10 cellular contexts compared by ENCODE assay signal in the genomic region with DNA sequence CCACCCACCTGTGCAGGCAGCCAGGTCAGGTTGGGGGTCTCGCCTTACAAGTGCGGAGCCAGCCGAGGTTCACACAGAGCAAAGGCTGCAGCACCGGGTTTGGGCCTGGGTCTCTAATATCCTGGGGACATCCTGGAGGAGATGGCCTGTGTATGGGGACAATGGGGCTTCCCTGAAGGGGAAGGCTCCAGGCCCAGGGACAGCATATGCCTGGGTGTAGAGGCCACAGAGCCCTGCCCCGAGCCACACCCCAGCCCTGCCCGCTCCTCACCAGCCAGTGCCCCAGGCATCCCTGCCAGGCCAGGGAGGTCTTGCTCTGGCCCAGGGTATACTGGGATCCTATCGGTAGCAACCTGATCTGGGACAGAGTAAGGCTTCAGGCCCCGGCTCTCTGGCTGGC. TPM values are rescaled to one million over a fixed set of nuclear protein-coding genes. Genes with fewer than 3 reads are reported as not detected.
DNase-seq lines count a peak whose midpoint lies in the region; ATAC-seq, FAIRE-seq and TF ChIP-seq lines count a peak whose summit lies in the region.
"Had no signal": no experiment of that assay in that cellular context is flagged by ENCODE, and none has a peak within 500 bp of the region (broad histone marks: within the 10 kb centered on the region; RNA-seq: fewer than 3 reads in every experiment).

No MANE protein-coding gene starts in this region.

- TF ChIP-seq POLR2A in GM12878 (IDR thresholded peaks at IDR 0.05; ENCODE audit: low read depth, low read length) (no peak), HepG2 (IDR thresholded peaks at IDR 0.05; ENCODE audit: insufficient read depth in 1 of 2, low read depth in 2 of 2, low read length in 2 of 2) (no peak)

- RAD21 ChIA-PET in GM12878 (lab: Charles Lee; ENCODE audit: unreplicated experiment): no interaction called here

- TF ChIP-seq EP300 in GM12878 (IDR thresholded peaks at IDR 0.05; ENCODE audit: borderline replicate concordance in 1 of 2, control insufficient read depth in 1 of 2, low read depth in 2 of 2, low read length in 2 of 2) (no peak), HepG2 (IDR thresholded peaks at IDR 0.05; ENCODE audit: low read depth in 2 of 2, low read length in 2 of 2) (no peak), HepG2 (CRISPR knock-in tag; IDR thresholded peaks at IDR 0.05; ENCODE audit: borderline replicate concordance) (no peak)

- CTCF ChIA-PET in GM12878 (lab: Yijun Ruan, JAX) (interaction anchor here (1.2 to 1.8 kb wide), 2 partner anchors 70 to 189 kb away, joined by 3 to 4 read pairs; no protein-coding TSS in a partner anchor), HepG2 (lab: Yijun Ruan, JAX; ENCODE audit: low intra/inter-chr PET ratio, low total read pairs) (no interaction called here), A673 (lab: Charles Lee) (no interaction called here)

- intact Hi-C loops in GM12878 (cut with micrococcal nuclease; ENCODE audit: unreplicated experiment) (no loop called here), HepG2 (cut with micrococcal nuclease; ENCODE audit: unreplicated experiment) (no loop called here), A673 (cut with micrococcal nuclease; ENCODE audit: unreplicated experiment) (no loop called here)

- H3K27me3 Mint-ChIP-seq in stimulated activated memory B cell treated with anti-CD40 and anti-IgM and Interleukin-4, amounts not matched to agents 10 μg/mL and 1 μg/mL and 100 μg/mL, for 72 hours: no peaks in the 10 kb centered on the region
- H3K27me3 Mint-ChIP-seq: activated CD8-positive, alpha-beta T cell treated with anti-CD3 and anti-CD28 coated beads for 36 hours had no signal

- peak overlapping the region; percentile 91 for H3K27ac Mint-ChIP-seq in stimulated activated memory B cell treated with anti-CD40 and anti-IgM and Interleukin-4, amounts not matched to agents 10 μg/mL and 1 μg/mL and 100 μg/mL, for 72 hours
- H3K27ac Mint-ChIP-seq: activated CD8-positive, alpha-beta T cell treated with anti-CD3 and anti-CD28 coated beads for 36 hours had no signal

- POLR2A ChIA-PET in GM12878 (lab: Charles Lee): interaction anchor here (2.9 kb wide), 1 partner anchor 7 kb away, joined by 8 read pairs; no protein-coding TSS in a partner anchor
- POLR2A ChIA-PET in HepG2 (lab: Yijun Ruan, JAX): no interaction called here
- POLR2A ChIA-PET in A673 (lab: Charles Lee; ENCODE audit: low non-redundant PET): no interaction called here

- TF ChIP-seq RAD21 in GM12878 (IDR thresholded peaks at IDR 0.05; ENCODE audit: insufficient read depth, low read depth, low read length): no peak
- TF ChIP-seq RAD21 in HepG2 (CRISPR knock-in tag; IDR thresholded peaks at IDR 0.05): no peak

- no TSS peak for BruUV-seq in GM12878 (replicated peaks; lab: Mats Ljungman, UMichigan)
- no TSS peak for BruUV-seq in HepG2 (replicated peaks; lab: Mats Ljungman, UMichigan)
- BruUV-seq in A673 (replicated peaks; lab: Mats Ljungman, UMichigan): no TSS peak

- peaks cover 40% of the 10 kb centered on the region for H3K4me1 ChIP-seq in GM12878 (ENCODE audit: control insufficient read depth, insufficient read depth, low read length)
- peaks cover 75% of the 10 kb centered on the region for H3K4me1 ChIP-seq in HepG2 (ENCODE audit: insufficient read depth, low read length)
- H3K4me1 ChIP-seq in HAP-1: no peaks in the 10 kb centered on the region
- H3K4me1 ChIP-seq in A673 (ENCODE audit: insufficient read depth, low read length, poor library complexity, severe bottlenecking): peaks cover 24% of the 10 kb centered on the region

- H3K9ac ChIP-seq in GM12878 (ENCODE audit: control insufficient read depth, insufficient read depth, low read length) (no peak overlapping the region), HepG2 (ENCODE audit: insufficient read depth, low read depth, low read length) (no peak overlapping the region)

- H3K9me3 ChIP-seq in GM12878 (replicated peaks; ENCODE audit: control insufficient read depth, insufficient read depth, low read length) (no peaks in the 10 kb centered on the region), HepG2 (ENCODE audit: low read length) (no peaks in the 10 kb centered on the region), HAP-1 (no peaks in the 10 kb centered on the region), A673 (ENCODE audit: low read depth, low read length, poor library complexity, severe bottlenecking) (no peaks in the 10 kb centered on the region)

- no peaks in the 10 kb centered on the region for H3K27me3 ChIP-seq in GM12878 (replicated peaks in 1 of 2; ENCODE audit: control insufficient read depth in 2 of 2, insufficient read depth in 2 of 2, low read length in 1 of 2)
- no peaks in the 10 kb centered on the region for H3K27me3 ChIP-seq in HepG2 (ENCODE audit: control insufficient read depth in 1 of 2, insufficient read depth in 2 of 2, low read length in 2 of 2)
- no peaks in the 10 kb centered on the region for H3K27me3 ChIP-seq in HAP-1 (ENCODE audit: low read depth)
- no peaks in the 10 kb centered on the region for H3K27me3 ChIP-seq in A673 (replicated peaks; ENCODE audit: insufficient read depth, low read depth, low read length, poor library complexity)

- no peaks in the 10 kb centered on the region for H3K9me3 Mint-ChIP-seq in stimulated activated memory B cell treated with anti-CD40 and anti-IgM and Interleukin-4, amounts not matched to agents 10 μg/mL and 1 μg/mL and 100 μg/mL, for 72 hours
- H3K9me3 Mint-ChIP-seq: activated CD8-positive, alpha-beta T cell treated with anti-CD3 and anti-CD28 coated beads for 36 hours had no signal

- H3K79me2 ChIP-seq in GM12878 (ENCODE audit: control insufficient read depth, insufficient read depth, low read length) (peaks cover 9% of the 10 kb centered on the region), HepG2 (ENCODE audit: insufficient read depth, low read length) (peaks cover 64% of the 10 kb centered on the region)

- H2AFZ ChIP-seq in GM12878 (ENCODE audit: control insufficient read depth, low read depth, low read length): no peak overlapping the region
- H2AFZ ChIP-seq in HepG2 (ENCODE audit: low read length): no peak overlapping the region
- H2AFZ ChIP-seq: PC-9 had no signal

- 72% methylated on average over 7 of the region's 8 CpGs for WGBS in GM12878 (ENCODE audit: insufficient coverage, insufficient replicate concordance, low lambda C conversion rate, missing lambda C conversion rate)
- 100% methylated on average over 2 of the region's 8 CpGs for WGBS in HepG2 (ENCODE audit: low lambda C conversion rate)

- in situ Hi-C loops in GM12878 (cut with MboI) (no loop called here), HepG2 (cut with HindIII; ENCODE audit: extremely low pct_ligation_motif_present, low pct_unique_long_range_greater_than_20kb) (loop anchor here (10.0 kb wide), 1 partner anchor 76 kb away; no protein-coding TSS in a partner anchor), HAP-1 (cut with MboI; ENCODE audit: low sequenced_read_pairs) (no loop called here)

- SMC1A ChIA-PET in GM12878 (lab: Charles Lee; ENCODE audit: uncharacterized antibody, unreplicated experiment): no interaction called here

- H4K20me1 ChIP-seq in GM12878 (ENCODE audit: control insufficient read depth, insufficient read depth): no peaks in the 10 kb centered on the region
- H4K20me1 ChIP-seq in HepG2 (ENCODE audit: insufficient read depth, low read length): peaks cover 37% of the 10 kb centered on the region; the same call in 1 of the 2 replicates

- ATAC-seq in GM12878 (peak; percentile 13), HepG2 (peak; percentile 14)
- no peak for ATAC-seq in stimulated activated memory B cell treated with anti-CD40 and anti-IgM and Interleukin-4, amounts not matched to agents 10 μg/mL and 1 μg/mL and 100 μg/mL, for 72 hours
- ATAC-seq: activated CD8-positive, alpha-beta T cell treated with anti-CD3 and anti-CD28 coated beads for 36 hours had no signal

- no peak overlapping the region for H3K27ac ChIP-seq in GM12878 (ENCODE audit: control insufficient read depth, insufficient read depth)
- peak overlapping the region; percentile 59 for H3K27ac ChIP-seq in HepG2 (ENCODE audit: extremely low read length, insufficient read depth, low read length)
- no peak overlapping the region for H3K27ac ChIP-seq in A673 (ENCODE audit: low read depth, low read length, poor library complexity, severe bottlenecking)
- H3K27ac ChIP-seq: PC-9 had no signal

- peaks cover 5% of the 10 kb centered on the region for H3K36me3 Mint-ChIP-seq in stimulated activated memory B cell treated with anti-CD40 and anti-IgM and Interleukin-4, amounts not matched to agents 10 μg/mL and 1 μg/mL and 100 μg/mL, for 72 hours

- TF ChIP-seq CTCF in GM12878 (IDR thresholded peaks at IDR 0.05 in 2 of 3, conservative IDR thresholded peaks at IDR 0.05 in 1 of 3; ENCODE audit: control insufficient read depth in 2 of 3, extremely low read depth in 1 of 3, insufficient read depth in 1 of 3, low read depth in 3 of 3, low read length in 3 of 3) (no peak), HepG2 (CRISPR knock-in tag; IDR thresholded peaks at IDR 0.05) (no peak), A673 (conservative IDR thresholded peaks at IDR 0.05; ENCODE audit: low read depth, low read length) (no peak)

- no peaks in the 10 kb centered on the region; a peak in 2 of 4 replicates for H3K36me3 ChIP-seq in GM12878 (ENCODE audit: control insufficient read depth in 2 of 2, insufficient read depth in 2 of 2, low read length in 1 of 2)
- peaks cover 11 to 22% of the 10 kb centered on the region in 2 experiments; a peak in 3 of 5 replicates for H3K36me3 ChIP-seq in HepG2 (replicated peaks in 1 of 2; ENCODE audit: control insufficient read depth in 1 of 2, insufficient read depth in 2 of 2, low read length in 2 of 2)
- H3K36me3 ChIP-seq in HAP-1 (replicated peaks): no peaks in the 10 kb centered on the region
- peaks cover 11% of the 10 kb centered on the region for H3K36me3 ChIP-seq in A673 (ENCODE audit: insufficient read depth, low read length, poor library complexity, severe bottlenecking)

- no peak overlapping the region for H3K4me3 ChIP-seq in GM12878
- no peak overlapping the region for H3K4me3 ChIP-seq in HepG2 (replicated peaks in 1 of 3; ENCODE audit: insufficient read depth in 1 of 3, low read depth in 2 of 3, low read length in 3 of 3)
- H3K4me3 ChIP-seq in HAP-1: no peak overlapping the region
- no peak overlapping the region for H3K4me3 ChIP-seq in A673 (ENCODE audit: low read depth, low read length, poor library complexity, severe bottlenecking)
- H3K4me3 ChIP-seq: PC-9 had no signal

- peaks cover 88% of the 10 kb centered on the region for H3K4me1 Mint-ChIP-seq in stimulated activated memory B cell treated with anti-CD40 and anti-IgM and Interleukin-4, amounts not matched to agents 10 μg/mL and 1 μg/mL and 100 μg/mL, for 72 hours

- FAIRE-seq in GM12878 (lab: Jason Lieb, UNC): no peak
- no peak for FAIRE-seq in HepG2 (lab: Jason Lieb, UNC)

- peak overlapping the region; percentile 47 for H3K4me3 Mint-ChIP-seq in stimulated activated memory B cell treated with anti-CD40 and anti-IgM and Interleukin-4, amounts not matched to agents 10 μg/mL and 1 μg/mL and 100 μg/mL, for 72 hours
- H3K4me3 Mint-ChIP-seq: activated CD8-positive, alpha-beta T cell treated with anti-CD3 and anti-CD28 coated beads for 36 hours had no signal

- no peak overlapping the region for H3K4me2 ChIP-seq in GM12878 (ENCODE audit: control insufficient read depth, insufficient read depth)
- no peak overlapping the region for H3K4me2 ChIP-seq in HepG2 (ENCODE audit: low read depth, low read length)
- H3K4me2 ChIP-seq: PC-9 had no signal

- peak; percentile 55 for DNase-seq in HK-2 (ENCODE audit: unreplicated experiment)
- DNase-seq in GM12878 (ENCODE audit: low read depth, low spot score): no peak
- no peak for DNase-seq in HepG2 (ENCODE audit: low spot score)
- no peak for DNase-seq in HAP-1 (ENCODE audit: low spot score in 2 of 2)
- DNase-seq in DMS79 treated with DMSO at 0.1 percent for 48 hours (lab: John Stamatoyannopoulos, UW): no peak
- DNase-seq in A673 (ENCODE audit: low spot score): no peak
- DNase-seq in cortex of kidney (lab: John Stamatoyannopoulos, UW): no peak
- DNase-seq: activated CD8-positive, alpha-beta T cell treated with anti-CD3 and anti-CD28 coated beads for 36 hours had no signal

RNA-seq across cellular contexts. Expression of a gene that starts 9.1 kb away (rescaled TPM):
- total RNA-seq in GM12878 (2013; cell fraction: nucleolus; rRNA removed): 56.1 and 58.5 TPM in 2 replicates
- total RNA-seq in GM12878 (2014; rRNA removed): 10.2 and 10.8 TPM in 2 replicates
- 5.0 and 5.2 TPM in 2 replicates for total RNA-seq in GM12878 (2014; rRNA removed; fragmentation: Illumina TruSeq; extraction: Trizol)
- total RNA-seq in GM12878 (2021): 67.2 and 71.4 TPM in 2 replicates
- 5.5 TPM for polyA plus RNA-seq in GM12878 (2011; ENCODE audit: low read depth)
- polyA plus RNA-seq in GM12878 (2011; rRNA removed): 3.9 and 9.9 TPM in 2 replicates
- 14.4 and 19.9 TPM in 2 replicates for polyA plus RNA-seq in GM12878 (2011; cell fraction: cytosol; rRNA removed)
- 66.5 and 82.0 TPM in 2 replicates for polyA plus RNA-seq in GM12878 (2011; cell fraction: nucleus; rRNA removed)
- polyA plus RNA-seq in GM12878 (2012): 23.5 and 23.7 TPM in 2 replicates
- polyA plus RNA-seq in GM12878 (2014; fragmentation: Illumina TruSeq; extraction: Trizol): 3.0 and 10.1 TPM in 2 replicates
- polyA plus RNA-seq in GM12878 (2014; fragmentation: Nextera tagmentation; extraction: Ambion mirVana): under 1 TPM; 0.79 to 0.95 TPM
- polyA plus RNA-seq in GM12878 (2014; rRNA removed): 33.1 and 44.3 TPM in 2 replicates
- 10 to 100 TPM; 11.2 to 25.1 TPM for polyA plus RNA-seq in GM12878 (2016; fragmentation: Nextera tagmentation; extraction: Ambion mirVana)
- 11.3 and 25.5 TPM in 2 replicates for polyA minus RNA-seq in GM12878 (2011; rRNA and poly(A)+ RNA removed)
- 24.1 and 26.2 TPM in 2 replicates for polyA minus RNA-seq in GM12878 (2011; cell fraction: cytosol; rRNA and poly(A)+ RNA removed)
- 14.9 and 31.8 TPM in 2 replicates for polyA minus RNA-seq in GM12878 (2011; cell fraction: nucleus; rRNA and poly(A)+ RNA removed)
- total RNA-seq in HepG2 (2016; rRNA removed; fragmentation: Illumina TruSeq; extraction: Trizol): 21.5 and 26.3 TPM in 2 replicates
- total RNA-seq in HepG2 (2016; cell fraction: cytosol; rRNA removed; fragmentation: Illumina TruSeq; extraction: Trizol; ENCODE audit: low read depth): 11.5 and 11.7 TPM in 2 replicates
- 19.4 and 28.8 TPM in 2 replicates for total RNA-seq in HepG2 (2016; cell fraction: insoluble cytoplasmic fraction; rRNA removed; fragmentation: Illumina TruSeq; extraction: Trizol)
- 34.4 and 35.6 TPM in 2 replicates for total RNA-seq in HepG2 (2016; cell fraction: membrane; rRNA removed; fragmentation: Illumina TruSeq; extraction: Trizol)
- total RNA-seq in HepG2 (2016; cell fraction: nucleus; rRNA removed; fragmentation: Illumina TruSeq; extraction: Trizol): 37.1 and 45.0 TPM in 2 replicates
- polyA plus RNA-seq in HepG2 (2011; rRNA removed): 50.0 and 80.3 TPM in 2 replicates
- polyA plus RNA-seq in HepG2 (2011; cell fraction: cytosol; rRNA removed): 48.3 and 72.3 TPM in 2 replicates
- 227 and 315 TPM in 2 replicates for polyA plus RNA-seq in HepG2 (2011; cell fraction: nucleus; rRNA removed)
- 90.1 and 104 TPM in 2 replicates for polyA plus RNA-seq in HepG2 (2012)
- polyA plus RNA-seq in HepG2 (2016; cell fraction: cytosol; fragmentation: Illumina TruSeq; extraction: Trizol; ENCODE audit: low read depth): 11.1 and 11.5 TPM in 2 replicates
- 52.7 and 63.6 TPM in 2 replicates for polyA plus RNA-seq in HepG2 (2016; cell fraction: insoluble cytoplasmic fraction; fragmentation: Illumina TruSeq; extraction: Trizol; ENCODE audit: low read depth)
- polyA plus RNA-seq in HepG2 (2016; cell fraction: membrane; fragmentation: Illumina TruSeq; extraction: Trizol; ENCODE audit: low read depth): 49.3 and 52.2 TPM in 2 replicates
- 138 and 141 TPM in 2 replicates for polyA plus RNA-seq in HepG2 (2016; cell fraction: nucleus; fragmentation: Illumina TruSeq; extraction: Trizol; ENCODE audit: insufficient read depth, low read depth)
- 4.5 and 192 TPM in 2 replicates for polyA minus RNA-seq in HepG2 (2011; rRNA and poly(A)+ RNA removed; ENCODE audit: low replicate concordance)
- polyA minus RNA-seq in HepG2 (2011; cell fraction: cytosol; rRNA and poly(A)+ RNA removed): 91.4 and 94.8 TPM in 2 replicates
- polyA minus RNA-seq in HepG2 (2011; cell fraction: nucleus; rRNA and poly(A)+ RNA removed): 41.0 and 47.5 TPM in 2 replicates
- total RNA-seq in A673 (2021): 248 and 256 TPM in 2 replicates

RNA-seq across cellular contexts. Expression of a gene that starts 47.1 kb away (rescaled TPM):
- total RNA-seq in GM12878 (2013; cell fraction: nucleolus; rRNA removed): 5.4 and 6.5 TPM in 2 replicates
- 0.62 and 1.1 TPM in 2 replicates for total RNA-seq in GM12878 (2014; rRNA removed)
- 0.60 and 0.67 TPM in 2 replicates for total RNA-seq in GM12878 (2014; rRNA removed; fragmentation: Illumina TruSeq; extraction: Trizol)
- 1.2 and 1.4 TPM in 2 replicates for total RNA-seq in GM12878 (2021)
- 0.16 TPM for polyA plus RNA-seq in GM12878 (2011; ENCODE audit: low read depth)
- polyA plus RNA-seq in GM12878 (2011; rRNA removed): 0.95 TPM in 2 replicates
- 1.1 and 1.5 TPM in 2 replicates for polyA plus RNA-seq in GM12878 (2011; cell fraction: cytosol; rRNA removed)
- 3.1 and 4.2 TPM in 2 replicates for polyA plus RNA-seq in GM12878 (2011; cell fraction: nucleus; rRNA removed)
- polyA plus RNA-seq in GM12878 (2012): 0.30 and 0.52 TPM in 2 replicates
- 0.33 and 0.59 TPM in 2 replicates for polyA plus RNA-seq in GM12878 (2014; fragmentation: Illumina TruSeq; extraction: Trizol)
- under 1 TPM; 0.02 to 0.11 TPM for polyA plus RNA-seq in GM12878 (2014; fragmentation: Nextera tagmentation; extraction: Ambion mirVana)
- polyA plus RNA-seq in GM12878 (2014; rRNA removed): 0.72 and 0.77 TPM in 2 replicates
- polyA plus RNA-seq in GM12878 (2016; fragmentation: Nextera tagmentation; extraction: Ambion mirVana): 1 to 10 TPM; 1.5 to 2.0 TPM
- polyA minus RNA-seq in GM12878 (2011; rRNA and poly(A)+ RNA removed): 2.6 and 4.7 TPM in 2 replicates
- polyA minus RNA-seq in GM12878 (2011; cell fraction: cytosol; rRNA and poly(A)+ RNA removed): 0.67 and 1.5 TPM in 2 replicates
- 2.2 and 5.6 TPM in 2 replicates for polyA minus RNA-seq in GM12878 (2011; cell fraction: nucleus; rRNA and poly(A)+ RNA removed)
- not detected in 2 replicates for total RNA-seq in HepG2 (2016; rRNA removed; fragmentation: Illumina TruSeq; extraction: Trizol)
- not detected in 2 replicates for total RNA-seq in HepG2 (2016; cell fraction: cytosol; rRNA removed; fragmentation: Illumina TruSeq; extraction: Trizol; ENCODE audit: low read depth)
- total RNA-seq in HepG2 (2016; cell fraction: insoluble cytoplasmic fraction; rRNA removed; fragmentation: Illumina TruSeq; extraction: Trizol): not detected in 2 replicates
- not detected in 2 replicates for total RNA-seq in HepG2 (2016; cell fraction: membrane; rRNA removed; fragmentation: Illumina TruSeq; extraction: Trizol)
- not detected in 2 replicates for total RNA-seq in HepG2 (2016; cell fraction: nucleus; rRNA removed; fragmentation: Illumina TruSeq; extraction: Trizol)
- 0.03 TPM in 1 of 2 replicates, not detected in the other for polyA plus RNA-seq in HepG2 (2011; rRNA removed)
- 0.01 and 0.04 TPM in 2 replicates for polyA plus RNA-seq in HepG2 (2011; cell fraction: cytosol; rRNA removed)
- 0.18 and 0.26 TPM in 2 replicates for polyA plus RNA-seq in HepG2 (2011; cell fraction: nucleus; rRNA removed)
- 0.05 and 0.07 TPM in 2 replicates for polyA plus RNA-seq in HepG2 (2012)
- not detected in 2 replicates for polyA plus RNA-seq in HepG2 (2016; cell fraction: cytosol; fragmentation: Illumina TruSeq; extraction: Trizol; ENCODE audit: low read depth)
- polyA plus RNA-seq in HepG2 (2016; cell fraction: insoluble cytoplasmic fraction; fragmentation: Illumina TruSeq; extraction: Trizol; ENCODE audit: low read depth): not detected in 2 replicates
- polyA plus RNA-seq in HepG2 (2016; cell fraction: membrane; fragmentation: Illumina TruSeq; extraction: Trizol; ENCODE audit: low read depth): not detected in 2 replicates
- not detected in 2 replicates for polyA plus RNA-seq in HepG2 (2016; cell fraction: nucleus; fragmentation: Illumina TruSeq; extraction: Trizol; ENCODE audit: insufficient read depth, low read depth)
- polyA minus RNA-seq in HepG2 (2011; rRNA and poly(A)+ RNA removed; ENCODE audit: low replicate concordance): 0.30 and 0.84 TPM in 2 replicates
- not detected in 2 replicates for polyA minus RNA-seq in HepG2 (2011; cell fraction: cytosol; rRNA and poly(A)+ RNA removed)
- 0.13 TPM in 1 of 2 replicates, not detected in the other for polyA minus RNA-seq in HepG2 (2011; cell fraction: nucleus; rRNA and poly(A)+ RNA removed)
- total RNA-seq in A673 (2021): not detected in 2 replicates
- total RNA-seq: PC-9 had no signal
